ENCODE assay signal across 17 cellular contexts in the genomic region with DNA sequence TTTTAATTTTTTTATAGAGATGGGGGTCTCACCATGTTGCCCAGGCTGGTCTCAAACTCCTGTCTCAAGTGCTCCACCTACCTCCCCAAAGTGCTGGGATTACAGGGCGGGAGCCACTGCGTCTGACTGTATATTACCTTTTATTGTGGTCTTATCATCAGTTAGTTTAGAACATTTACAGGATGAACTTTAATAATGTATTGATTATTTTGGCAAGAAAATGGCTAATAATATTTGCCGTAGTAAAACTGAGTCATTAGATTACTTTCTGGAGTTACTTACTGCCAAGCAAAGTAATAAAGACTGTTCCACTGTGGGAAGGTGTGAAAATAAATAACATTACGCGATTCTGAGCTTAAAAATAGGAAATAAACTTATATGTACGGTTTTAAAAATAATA.
"Had no signal": no experiment of that assay in that cellular context is flagged by ENCODE, and none has a peak within 500 bp of the region (broad histone marks: within the 10 kb centered on the region; RNA-seq: fewer than 3 reads in every experiment).

No MANE protein-coding gene starts in this region.

- H3K27me3 ChIP-seq: colonic mucosa, esophagus muscularis mucosa, foreskin keratinocyte, gastroesophageal sphincter, heart left ventricle, left lung had no signal

- H3K27ac ChIP-seq: colonic mucosa, esophagus muscularis mucosa, foreskin keratinocyte, gastroesophageal sphincter, heart left ventricle, left lung, lower lobe of right lung had no signal

- H3K9me3 ChIP-seq: colonic mucosa, esophagus muscularis mucosa, gastroesophageal sphincter, heart left ventricle, left lung, lower lobe of right lung, mucosa of descending colon had no signal

- H3K4me1 ChIP-seq: esophagus muscularis mucosa, gastroesophageal sphincter, heart left ventricle, left lung, lower lobe of right lung had no signal

- H3K4me3 ChIP-seq: colonic mucosa, esophagus muscularis mucosa, gastroesophageal sphincter, heart left ventricle, left lung, lower lobe of right lung, mucosa of descending colon had no signal

- DNase-seq: cortex of kidney; effector CD4-positive, alpha-beta T cell; effector memory CD4-positive, alpha-beta T cell; foreskin keratinocyte; heart left ventricle; hippocampal formation; left cardiac atrium; left lung; left ventricle myocardium superior; lower lobe of right lung; mesenchymal stem cell; mucosa of descending colon; naive B cell; naive thymus-derived CD8-positive, alpha-beta T cell had no signal

- ATAC-seq: gastroesophageal sphincter; heart left ventricle; left cardiac atrium; left lung; left ventricle myocardium superior; lower lobe of right lung; naive thymus-derived CD8-positive, alpha-beta T cell had no signal

- H3K36me3 ChIP-seq: colonic mucosa, esophagus muscularis mucosa, gastroesophageal sphincter, heart left ventricle, left lung, lower lobe of right lung had no signal
